Comparison of ENCODE assay signal across 13 cellular contexts in the genomic region with DNA sequence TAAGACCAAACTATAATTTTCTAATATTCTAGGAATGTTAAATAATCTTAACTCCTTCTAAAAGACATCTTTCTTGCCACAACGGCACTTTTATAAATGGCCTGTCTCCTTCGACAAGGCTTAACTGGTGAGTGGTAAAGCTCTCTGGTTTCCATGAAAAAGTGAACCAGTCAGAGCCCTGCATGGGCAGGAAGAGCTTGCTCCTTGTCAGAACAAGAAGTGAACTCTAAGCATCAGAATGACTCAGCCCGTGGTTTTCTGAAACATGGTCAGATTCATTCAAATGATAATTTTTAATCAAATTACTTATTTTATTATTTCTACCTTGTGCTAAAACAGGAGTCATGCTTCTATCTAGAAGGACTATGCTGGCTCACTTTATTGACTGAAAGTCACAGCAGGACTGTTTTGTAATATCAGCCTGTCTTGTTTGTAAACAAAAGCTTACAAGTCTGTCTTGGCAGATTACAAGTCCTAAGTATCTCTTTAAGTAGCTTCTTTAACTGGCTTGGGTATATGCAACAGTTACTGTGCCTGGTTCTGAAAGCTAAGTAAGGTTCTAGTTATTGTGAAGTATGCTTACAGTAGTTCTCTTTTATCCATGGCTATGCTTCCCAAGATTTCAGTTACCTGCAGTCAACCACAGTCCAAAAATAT.
A peak's percentile ranks its signal among the peaks of the same experiment; 100 is the strongest.
DNase-seq lines count a peak whose midpoint lies in the region; ATAC-seq and TF ChIP-seq lines count a peak whose summit lies in the region.
"Had no signal": no experiment of that assay in that cellular context is flagged by ENCODE, and none has a peak within 500 bp of the region (broad histone marks: within the 10 kb centered on the region; RNA-seq: fewer than 3 reads in every experiment).

No MANE protein-coding gene starts in this region.

- POLR2A ChIA-PET in RWPE1 (lab: Yijun Ruan, JAX; ENCODE audit: low non-redundant PET), result no interaction called here

- H3K27ac ChIP-seq in RWPE1, result no peak overlapping the region
- H3K27ac ChIP-seq: colonic mucosa, HL-60, prostate gland had no signal

- ATAC-seq in GM18907 (IDR thresholded peaks at IDR 0.05; ENCODE audit: unreplicated experiment) (peak; percentile 67), HG03280 (IDR thresholded peaks at IDR 0.05; ENCODE audit: unreplicated experiment) (no peak), HG02938 (IDR thresholded peaks at IDR 0.05; ENCODE audit: unreplicated experiment) (no peak)

- DNase-seq in EL (peak; percentile 18), RWPE1 (ENCODE audit: low spot score) (peak; percentile 42), fibroblast of mammary gland (ENCODE audit: low read depth) (peak; percentile 16), anterior cingulate cortex (lab: John Stamatoyannopoulos, UW) (no peak), D341Med (ENCODE audit: low spot score) (no peak)
- DNase-seq: activated CD4-positive, alpha-beta T cell treated with anti-CD3 and anti-CD28 coated beads, Interleukin-2, amount 50 U/mL, for 1 hour; activated naive CD4-positive, alpha-beta T cell treated with anti-CD3 and anti-CD28 coated beads, Interleukin-2, amount 50 U/mL, for 16 hours; colonic mucosa had no signal

- TF ChIP-seq CTCF in RWPE1 (conservative IDR thresholded peaks at IDR 0.05; ENCODE audit: low read depth), result no peak
- no peak for TF ChIP-seq CTCF in fibroblast of mammary gland (conservative IDR thresholded peaks at IDR 0.05; ENCODE audit: control insufficient read depth, insufficient read depth, low read depth, low read length)

- CTCF ChIA-PET in RWPE1 (lab: Yijun Ruan, JAX), result interaction anchor here (0.5 to 0.6 kb wide), 2 partner anchors 25 to 29 kb away, joined by 3 read pairs; no protein-coding TSS in a partner anchor

- no peak overlapping the region for H3K4me3 ChIP-seq in fibroblast of mammary gland (ENCODE audit: control insufficient read depth, low read depth, low read length)
- H3K4me3 ChIP-seq: colonic mucosa, prostate gland had no signal

Comparison
In these comparisons a context has a peak if more than half of its experiments do, and no peak if none do; other contexts are left out.
1. DNase-seq: peak in EL (single experiment), RWPE1 (single experiment) and fibroblast of mammary gland (single experiment); none in anterior cingulate cortex (0 of 58) and D341Med (single experiment).